ENCODE assay signal across 8 cellular contexts in the genomic region with DNA sequence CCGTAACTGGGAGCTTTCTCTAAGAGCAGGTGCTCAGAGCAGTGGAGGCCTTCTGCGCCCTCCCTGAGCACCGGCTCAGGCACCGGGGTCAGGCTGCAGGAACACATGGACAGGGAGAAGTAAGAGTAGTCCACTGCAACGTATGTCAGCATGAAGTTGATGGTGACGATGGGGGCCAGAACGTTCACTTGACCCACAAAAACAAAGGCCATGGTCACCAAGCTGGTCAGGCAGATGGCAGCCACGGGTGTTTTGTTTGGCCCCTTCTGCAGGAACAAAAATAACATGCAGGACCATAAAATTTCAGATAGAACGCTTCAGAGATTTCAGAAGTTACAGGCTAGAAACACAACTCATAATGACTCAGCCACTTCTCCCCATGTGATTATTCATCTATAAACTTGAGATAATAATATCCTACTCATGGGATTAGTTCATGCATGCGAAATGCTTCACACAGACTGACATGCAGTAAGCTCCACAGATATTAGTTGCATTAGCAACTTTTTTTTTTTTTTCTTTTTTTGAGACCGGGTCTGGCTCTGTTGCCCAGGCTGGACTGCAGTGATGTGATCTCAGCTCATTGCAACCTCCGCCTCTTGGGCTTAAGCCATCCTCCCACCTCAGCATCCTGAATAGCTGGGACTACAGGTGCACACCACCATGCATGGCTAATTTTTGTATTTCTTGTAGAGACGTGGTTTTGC. TPM values are rescaled to one million over a fixed set of nuclear protein-coding genes. Genes with fewer than 3 reads are reported as not detected.
DNase-seq lines count a peak whose midpoint lies in the region; ATAC-seq and TF ChIP-seq lines count a peak whose summit lies in the region.

No MANE protein-coding gene starts in this region.

- H3K4me3 Mint-ChIP-seq in activated CD4-positive, alpha-beta memory T cell treated with anti-CD3 and anti-CD28 coated beads, Interleukin-2, amount 10 ng/mL, durations not matched to agents 7 days and 5 days = no peak overlapping the region
- no peak overlapping the region for H3K4me3 Mint-ChIP-seq in CD8-positive, alpha-beta memory T cell

- no peaks in the 10 kb centered on the region for H3K9me3 ChIP-seq in CD8-positive, alpha-beta memory T cell (ENCODE audit: low read length)
- no peaks in the 10 kb centered on the region for H3K9me3 ChIP-seq in prostate gland

- peaks cover 34% of the 10 kb centered on the region for H3K27me3 Mint-ChIP-seq in activated CD4-positive, alpha-beta memory T cell treated with anti-CD3 and anti-CD28 coated beads, Interleukin-2, amount 10 ng/mL, durations not matched to agents 7 days and 5 days
- H3K27me3 Mint-ChIP-seq in CD8-positive, alpha-beta memory T cell = peaks cover 0 to 1% of the 10 kb centered on the region in 2 donors

- H3K4me3 ChIP-seq in AG04449 (ENCODE audit: low read depth, low read length) (peak overlapping the region; percentile 16; the same call in 1 of the 2 replicates), prostate gland (no peak overlapping the region)
- no peak overlapping the region for H3K4me3 ChIP-seq in CD8-positive, alpha-beta memory T cell (ENCODE audit: low read length)

- H3K9me3 Mint-ChIP-seq in activated CD4-positive, alpha-beta memory T cell treated with anti-CD3 and anti-CD28 coated beads, Interleukin-2, amount 10 ng/mL, durations not matched to agents 7 days and 5 days = peaks cover 11% of the 10 kb centered on the region
- H3K9me3 Mint-ChIP-seq in CD8-positive, alpha-beta memory T cell = peaks cover 0 to 4% (median 0%) of the 10 kb centered on the region in 5 donors

- WGBS in prostate gland = 74% methylated on average over 13 of the region's 13 CpGs

- CTCF ChIA-PET in AG04449 (lab: Yijun Ruan, JAX) = interaction anchor here (1.0 to 1.5 kb wide), 4 partner anchors 8 to 23 kb away, joined by 3 to 5 read pairs (median 4); no protein-coding TSS in a partner anchor
- CTCF ChIA-PET in activated CD4-positive, alpha-beta memory T cell treated with anti-CD3 and anti-CD28 coated beads, Interleukin-2, amount 10 ng/mL, durations not matched to agents 7 days and 5 days (lab: Charles Lee) = no interaction called here
- CTCF ChIA-PET in CD8-positive, alpha-beta memory T cell (lab: Charles Lee) = no interaction called here

- H3K36me3 ChIP-seq in CD8-positive, alpha-beta memory T cell (ENCODE audit: insufficient read depth, low read length) = no peaks in the 10 kb centered on the region
- H3K36me3 ChIP-seq in prostate gland = no peaks in the 10 kb centered on the region

- POLR2A ChIA-PET in AG04449 (lab: Yijun Ruan, JAX) = interaction anchor here (0.6 to 1.0 kb wide), 3 partner anchors 12 to 47 kb away, joined by 3 read pairs; no protein-coding TSS in a partner anchor
- POLR2A ChIA-PET in activated CD4-positive, alpha-beta memory T cell treated with anti-CD3 and anti-CD28 coated beads, Interleukin-2, amount 10 ng/mL, durations not matched to agents 7 days and 5 days (lab: Charles Lee) = no interaction called here
- POLR2A ChIA-PET in CD8-positive, alpha-beta memory T cell (lab: Charles Lee) = no interaction called here

- peaks cover 3% of the 10 kb centered on the region for H3K36me3 Mint-ChIP-seq in activated CD4-positive, alpha-beta memory T cell treated with anti-CD3 and anti-CD28 coated beads, Interleukin-2, amount 10 ng/mL, durations not matched to agents 7 days and 5 days (ENCODE audit: low read depth)
- H3K36me3 Mint-ChIP-seq in CD8-positive, alpha-beta memory T cell = peaks cover 0 to 7% (median 3%) of the 10 kb centered on the region in 3 donors

- no peaks in the 10 kb centered on the region for H3K27me3 ChIP-seq in CD8-positive, alpha-beta memory T cell (ENCODE audit: insufficient read depth, low read length, poor library complexity, severe bottlenecking)
- H3K27me3 ChIP-seq in prostate gland (replicated peaks; ENCODE audit: insufficient read depth) = no peaks in the 10 kb centered on the region

- no peak for TF ChIP-seq CTCF in AG04449 (IDR thresholded peaks at IDR 0.05; ENCODE audit: insufficient read depth, low read length, missing control alignments)
- TF ChIP-seq CTCF in prostate gland (IDR thresholded peaks at IDR 0.05) = no peak

- intact Hi-C loops in prostate gland (cut with DNase I) = no loop called here

- peak; percentile 62 for ATAC-seq in GM19035 (IDR thresholded peaks at IDR 0.05; ENCODE audit: unreplicated experiment)
- peak; percentile 42 for ATAC-seq in HG03457 (IDR thresholded peaks at IDR 0.05; ENCODE audit: unreplicated experiment)

- H3K27ac Mint-ChIP-seq in activated CD4-positive, alpha-beta memory T cell treated with anti-CD3 and anti-CD28 coated beads, Interleukin-2, amount 10 ng/mL, durations not matched to agents 7 days and 5 days = no peak overlapping the region
- H3K27ac Mint-ChIP-seq in CD8-positive, alpha-beta memory T cell = no peak overlapping the region

- peaks cover 28% of the 10 kb centered on the region for H3K4me1 Mint-ChIP-seq in activated CD4-positive, alpha-beta memory T cell treated with anti-CD3 and anti-CD28 coated beads, Interleukin-2, amount 10 ng/mL, durations not matched to agents 7 days and 5 days
- H3K4me1 Mint-ChIP-seq in CD8-positive, alpha-beta memory T cell = peaks cover 4 to 8% (median 5%) of the 10 kb centered on the region in 3 donors

- no peak for TF ChIP-seq POLR2A in prostate gland (IDR thresholded peaks at IDR 0.05)

- H3K27ac ChIP-seq in epithelial cell of prostate (peak overlapping the region; percentile 18), prostate gland (no peak overlapping the region)
- H3K27ac ChIP-seq in CD8-positive, alpha-beta memory T cell (ENCODE audit: low read depth, low read length) = no peak overlapping the region

- no peaks in the 10 kb centered on the region for H3K4me1 ChIP-seq in CD8-positive, alpha-beta memory T cell (ENCODE audit: insufficient read depth, low read length)
- H3K4me1 ChIP-seq in prostate gland (replicated peaks) = no peaks in the 10 kb centered on the region

- DNase-seq in AG04449 (ENCODE audit: low read depth, low spot score) = peak; percentile 63
- DNase-seq in epithelial cell of prostate (ENCODE audit: low read depth, low spot score) = peak; percentile 56
- DNase-seq in activated CD4-positive, alpha-beta memory T cell treated with anti-CD3 and anti-CD28 coated beads, Interleukin-2, amount 10 ng/mL, durations not matched to agents 7 days and 5 days = no peak
- DNase-seq in CD8-positive, alpha-beta memory T cell = no peak
- DNase-seq in prostate gland (ENCODE audit: low spot score) = no peak
- no peak for DNase-seq in NCI-H2029 treated with DMSO at 0.1 percent for 48 hours (lab: John Stamatoyannopoulos, UW)

RNA-seq across cellular contexts. Expression of a gene that starts 52.2 kb away (rescaled TPM):
- total RNA-seq in activated CD4-positive, alpha-beta memory T cell treated with anti-CD3 and anti-CD28 coated beads, Interleukin-2, amount 10 ng/mL, durations not matched to agents 7 days and 5 days = 10 to 100 TPM; 26.7 to 27.7 TPM
- total RNA-seq in CD8-positive, alpha-beta memory T cell = 10 to 100 TPM; 20.9 to 21.3 TPM
- polyA plus RNA-seq in CD8-positive, alpha-beta memory T cell = 6.3 TPM
- 100 to 1,000 TPM in 1 of 2 donors, 10 to 100 TPM in 1; 27.5 to 130 TPM for total RNA-seq in prostate gland

Comparison
In these comparisons a context has a peak if more than half of its experiments do, and no peak if none do; other contexts are left out.
1. DNase-seq: peak in AG04449 (single experiment) and epithelial cell of prostate (single experiment); none in activated CD4-positive, alpha-beta memory T cell treated with anti-CD3 and anti-CD28 coated beads, Interleukin-2, amount 10 ng/mL, durations not matched to agents 7 days and 5 days (single experiment), CD8-positive, alpha-beta memory T cell (0 of 5), prostate gland (single experiment) and NCI-H2029 treated with DMSO at 0.1 percent for 48 hours (single experiment).